ENCODE assay signal across 14 cellular contexts in the genomic region with DNA sequence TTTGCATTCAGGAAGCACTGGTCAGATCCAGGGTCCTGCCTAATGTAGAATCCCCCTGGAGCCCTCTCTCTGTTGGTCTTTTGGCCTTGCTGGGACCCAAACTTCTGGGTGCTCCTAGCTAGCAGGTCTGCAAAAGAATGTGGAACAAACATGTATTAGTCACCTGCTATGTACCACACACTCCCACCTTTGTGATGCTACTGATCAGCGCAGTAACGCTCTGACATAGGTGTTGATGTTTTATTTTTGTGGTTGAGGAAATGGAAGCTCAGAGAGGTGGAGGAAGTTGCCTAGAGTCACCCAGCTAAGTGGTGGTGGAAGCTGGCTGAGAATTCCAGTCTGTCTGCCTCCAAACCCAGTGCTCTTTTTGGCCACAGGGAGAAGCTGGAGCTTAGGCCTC.
"Had no signal": no experiment of that assay in that cellular context is flagged by ENCODE, and none has a peak within 500 bp of the region (broad histone marks: within the 10 kb centered on the region; RNA-seq: fewer than 3 reads in every experiment).

No MANE protein-coding gene starts in this region.

- H3K9me3 ChIP-seq: left ventricle myocardium inferior, mucosa of descending colon, ovary, transverse colon, vagina had no signal

- H3K4me1 ChIP-seq: foreskin keratinocyte, transverse colon, vagina had no signal

- H3K4me3 Mint-ChIP-seq: naive thymus-derived CD4-positive, alpha-beta T cell; T-helper 17 cell had no signal

- DNase-seq: cerebellar nuclear complex; effector CD8-positive, alpha-beta T cell; foreskin keratinocyte; glutamatergic neuron; left ventricle myocardium inferior; naive thymus-derived CD4-positive, alpha-beta T cell; ovary; SHP77 treated with DMSO at 0.1 percent for 48 hours; stimulated activated naive CD4-positive, alpha-beta T cell; T-helper 17 cell; transverse colon had no signal

- H3K36me3 ChIP-seq: ovary, transverse colon had no signal

- H3K4me3 ChIP-seq: left ventricle myocardium inferior, mucosa of descending colon, ovary, transverse colon, vagina had no signal

- H3K27me3 Mint-ChIP-seq: naive thymus-derived CD4-positive, alpha-beta T cell; T-helper 17 cell had no signal

- H3K9me3 Mint-ChIP-seq: naive thymus-derived CD4-positive, alpha-beta T cell had no signal

- ATAC-seq: foreskin keratinocyte; mucosa of descending colon; naive thymus-derived CD4-positive, alpha-beta T cell; SK-N-SH treated with all-trans-retinoic acid at 6 μM for 48 hours; T-helper 17 cell had no signal

- H3K27me3 ChIP-seq: foreskin keratinocyte, ovary, transverse colon, vagina had no signal

- H3K27ac ChIP-seq: foreskin keratinocyte, left ventricle myocardium inferior, ovary, transverse colon, vagina had no signal
